Comparison of ENCODE assay signal across 23 cellular contexts in the genomic region with DNA sequence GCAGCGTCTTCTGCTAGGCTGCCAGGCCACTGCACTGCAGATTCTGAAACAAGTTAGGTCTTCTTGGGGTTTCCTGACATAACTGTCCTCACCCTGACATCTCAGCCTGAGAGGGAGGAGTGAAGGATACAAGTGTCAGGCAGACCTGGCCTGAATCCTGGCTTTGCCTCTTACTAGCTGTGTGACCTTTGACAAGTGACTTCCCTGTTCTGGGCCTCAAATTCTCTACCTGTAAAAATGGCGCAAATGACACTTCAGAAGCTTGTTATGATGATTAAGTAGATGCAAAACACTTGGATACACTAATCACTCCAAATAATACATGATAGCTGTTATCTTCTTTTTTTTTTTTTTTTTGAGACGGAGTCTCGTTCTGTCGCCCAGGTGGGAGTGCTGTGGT.
"Had no signal": no experiment of that assay in that cellular context is flagged by ENCODE, and none has a peak within 500 bp of the region (broad histone marks: within the 10 kb centered on the region; RNA-seq: fewer than 3 reads in every experiment).

No MANE protein-coding gene starts in this region.

- H3K36me3 ChIP-seq: ascending aorta, brain microvascular endothelial cell, neutrophil, thyroid gland, upper lobe of left lung had no signal

- H3K27ac ChIP-seq: ascending aorta, brain microvascular endothelial cell, neutrophil, skin epidermis, thyroid gland, upper lobe of left lung had no signal

- H3K4me1 ChIP-seq: ascending aorta, upper lobe of left lung had no signal

- ATAC-seq: natural killer cell; sciatic nerve; stimulated activated effector memory CD8-positive, alpha-beta T cell treated with anti-CD3 and anti-CD28 coated beads, Interleukin-12 subunit alpha, Interleukin-12 subunit beta, amount 100 ng/mL, for 72 hours; stimulated activated naive CD8-positive, alpha-beta T cell treated with anti-CD3 and anti-CD28 coated beads, Interleukin-15, amount 100 ng/mL, for 72 hours had no signal

- DNase-seq: activated CD4-positive, alpha-beta memory T cell treated with anti-CD3 and anti-CD28 coated beads, Interleukin-2, amount 10 ng/mL, durations not matched to agents 7 days and 5 days; activated CD4-positive, alpha-beta T cell treated with anti-CD3 and anti-CD28 coated beads for 1 hour; activated CD4-positive, alpha-beta T cell treated with anti-CD3 and anti-CD28 coated beads, Interleukin-2, amount 10 ng/mL, durations not matched to agents 7 days and 5 days; activated CD8-positive, alpha-beta memory T cell treated with anti-CD3 and anti-CD28 coated beads, Interleukin-2, amount 50 U/mL, for 48 hours; activated gamma-delta T cell; activated naive CD4-positive, alpha-beta T cell treated with anti-CD3 and anti-CD28 coated beads, Interleukin-2, amount 10 ng/mL, durations not matched to agents 7 days and 5 days; activated naive CD8-positive, alpha-beta T cell treated with anti-CD3 and anti-CD28 coated beads, Interleukin-2, amount 10 ng/mL, durations not matched to agents 7 days and 5 days; activated T-cell treated with anti-CD3 and anti-CD28 coated beads, Interleukin-2, amount 50 U/mL, for 24 hours; brain microvascular endothelial cell; cortex of kidney; head of caudate nucleus; hippocampal formation; natural killer cell; stimulated activated CD4-positive, alpha-beta T cell treated with anti-CD3 and anti-CD28 coated beads, Interleukin-4, amount 100 ng/mL, for 24 hours; stimulated activated naive CD8-positive, alpha-beta T cell treated with anti-CD3 and anti-CD28 coated beads, Interleukin-15, amount 100 ng/mL, for 72 hours; T-helper 2 cell; thyroid gland had no signal

- H3K9me3 ChIP-seq: ascending aorta, neutrophil, thyroid gland, upper lobe of left lung had no signal

- H3K4me3 ChIP-seq: ascending aorta, skin epidermis, thyroid gland, upper lobe of left lung had no signal

- H3K27me3 ChIP-seq: ascending aorta, brain microvascular endothelial cell, neutrophil, thyroid gland, upper lobe of left lung had no signal
